In genomic region chr3:185709241-185709955, GRCh38 we compare ENCODE assay signal across 19 cellular contexts.
DNase-seq lines count a peak whose midpoint lies in the region; ATAC-seq and TF ChIP-seq lines count a peak whose summit lies in the region.
"Had no signal": no experiment of that assay in that cellular context is flagged by ENCODE, and none has a peak within 500 bp of the region (broad histone marks: within the 10 kb centered on the region; RNA-seq: fewer than 3 reads in every experiment).

No MANE protein-coding gene starts in this region.

- H3K23ac ChIP-seq in mesenchymal stem cell (ENCODE audit: low read length in 2 of 2): no peak overlapping the region

- H3K9me3 ChIP-seq in BLaER1: peaks cover 5% of the 10 kb centered on the region; the same call in 1 of the 2 replicates
- no peaks in the 10 kb centered on the region for H3K9me3 ChIP-seq in Panc1 (ENCODE audit: control insufficient read depth, insufficient read depth, low read depth, low read length)
- H3K9me3 ChIP-seq in mesenchymal stem cell (ENCODE audit: control insufficient read depth, low read length): no peaks in the 10 kb centered on the region
- H3K9me3 ChIP-seq: esophagus muscularis mucosa, ovary had no signal

- no peaks in the 10 kb centered on the region for H3K9me2 ChIP-seq in GM23338 (ENCODE audit: insufficient read depth)

- H3K4ac ChIP-seq in mesenchymal stem cell (ENCODE audit: low read depth in 1 of 2, low read length in 2 of 2): no peak overlapping the region

- H3K4me1 ChIP-seq in BLaER1: peaks cover 29% of the 10 kb centered on the region
- peaks cover 49% of the 10 kb centered on the region for H3K4me1 ChIP-seq in GM23338 (ENCODE audit: insufficient read depth)
- peaks cover 23% of the 10 kb centered on the region for H3K4me1 ChIP-seq in Panc1 (ENCODE audit: control insufficient read depth, insufficient read depth, low read length)
- peaks cover 9% of the 10 kb centered on the region for H3K4me1 ChIP-seq in mesenchymal stem cell (ENCODE audit: control insufficient read depth, insufficient read depth, low read depth, low read length)

- H3K14ac ChIP-seq in mesenchymal stem cell (ENCODE audit: low read length in 2 of 2): no peak overlapping the region

- CTCF ChIA-PET in Panc1 (lab: Charles Lee): interaction anchor here (0.6 kb wide), 1 partner anchor 111 kb away, joined by 3 read pairs; no protein-coding TSS in a partner anchor

- H3K79me1 ChIP-seq in mesenchymal stem cell (replicated peaks; ENCODE audit: low read length, poor library complexity, severe bottlenecking): peaks cover 12% of the 10 kb centered on the region

- peaks cover 100% of the 10 kb centered on the region for H3K79me2 ChIP-seq in GM23338 (replicated peaks; ENCODE audit: insufficient read depth)

- POLR2A ChIA-PET in Panc1 (lab: Charles Lee): interaction anchor here (0.6 to 0.8 kb wide), 3 partner anchors 10 to 27 kb away, joined by 5 to 13 read pairs (median 8); no protein-coding TSS in a partner anchor

- H3K27me3 ChIP-seq in BLaER1 (no peaks in the 10 kb centered on the region), GM23338 (ENCODE audit: insufficient read depth) (no peaks in the 10 kb centered on the region), Panc1 (ENCODE audit: control insufficient read depth, insufficient read depth, low read length) (no peaks in the 10 kb centered on the region), mesenchymal stem cell (ENCODE audit: control insufficient read depth in 1 of 2, insufficient read depth in 1 of 2, low read length in 2 of 2) (no peaks in the 10 kb centered on the region)
- H3K27me3 ChIP-seq: brain microvascular endothelial cell, ovary had no signal

- no peak overlapping the region for H2BK5ac ChIP-seq in mesenchymal stem cell (ENCODE audit: low read depth, low read length, poor library complexity, severe bottlenecking)

- peaks cover 46% of the 10 kb centered on the region for H3K4me1 Mint-ChIP-seq in GM23338
- H3K4me1 Mint-ChIP-seq: activated naive CD8-positive, alpha-beta T cell treated with anti-CD3 and anti-CD28 coated beads, Interleukin-2, amount 10 ng/mL, durations not matched to agents 7 days and 5 days had no signal

- H4K8ac ChIP-seq in mesenchymal stem cell (ENCODE audit: low read length): no peak overlapping the region

- H3F3A ChIP-seq in GM23338 (replicated peaks; ENCODE audit: low read depth): 0 out of 2 replicates have a peak, but pooled peaks cover 3% of the 10 kb centered on the region

- H2BK12ac ChIP-seq in mesenchymal stem cell (ENCODE audit: low read length in 2 of 2): no peak overlapping the region

- no TSS peak for BruUV-seq in Panc1 (replicated peaks; lab: Mats Ljungman, UMichigan)

- H3K9me3 Mint-ChIP-seq in GM23338: no peaks in the 10 kb centered on the region
- H3K9me3 Mint-ChIP-seq: activated naive CD8-positive, alpha-beta T cell treated with anti-CD3 and anti-CD28 coated beads, Interleukin-2, amount 10 ng/mL, durations not matched to agents 7 days and 5 days; T-helper 2 cell treated with Interferon-gamma antibody and Interleukin-4, amounts not matched to agents 5 μg/mL and 100 μg/mL, for 36 hours had no signal

- ATAC-seq in GM23338 (peak; percentile 51), Panc1 (0 out of 2 replicates have a peak, but pooled peaks have one; percentile 54), HG03571 (IDR thresholded peaks at IDR 0.05; ENCODE audit: unreplicated experiment) (no peak)

- H3K4me2 ChIP-seq in BLaER1 (peak overlapping the region; percentile 45), GM23338 (no peak overlapping the region), mesenchymal stem cell (ENCODE audit: low read length, poor library complexity, severe bottlenecking) (no peak overlapping the region)

- H3K36me3 Mint-ChIP-seq in GM23338 (ENCODE audit: low read depth): no peaks in the 10 kb centered on the region
- H3K36me3 Mint-ChIP-seq: activated naive CD8-positive, alpha-beta T cell treated with anti-CD3 and anti-CD28 coated beads, Interleukin-2, amount 10 ng/mL, durations not matched to agents 7 days and 5 days; naive B cell had no signal

- no peak overlapping the region for H2AK5ac ChIP-seq in mesenchymal stem cell (ENCODE audit: low read length, severe bottlenecking)

- H3K4me3 Mint-ChIP-seq in GM23338: no peak overlapping the region
- H3K4me3 Mint-ChIP-seq: activated naive CD8-positive, alpha-beta T cell treated with anti-CD3 and anti-CD28 coated beads, Interleukin-2, amount 10 ng/mL, durations not matched to agents 7 days and 5 days; naive B cell; T-helper 2 cell treated with Interferon-gamma antibody and Interleukin-4, amounts not matched to agents 5 μg/mL and 100 μg/mL, for 36 hours had no signal

- in situ Hi-C loops in Panc1 (cut with HindIII; ENCODE audit: low pct_unique_long_range_greater_than_20kb, low sequenced_read_pairs): no loop called here

- 86% methylated on average over 3 of the region's 6 CpGs for WGBS in mesenchymal stem cell

- no peaks in the 10 kb centered on the region for H4K20me1 ChIP-seq in BLaER1
- H4K20me1 ChIP-seq in GM23338 (replicated peaks; ENCODE audit: insufficient read depth): peaks cover 32% of the 10 kb centered on the region

- no peaks in the 10 kb centered on the region for H3K36me3 ChIP-seq in BLaER1
- no peaks in the 10 kb centered on the region for H3K36me3 ChIP-seq in GM23338 (ENCODE audit: insufficient read depth)
- no peaks in the 10 kb centered on the region for H3K36me3 ChIP-seq in Panc1 (ENCODE audit: control insufficient read depth, insufficient read depth, low read length)
- peaks cover 0 to 2% of the 10 kb centered on the region in 2 experiments for H3K36me3 ChIP-seq in mesenchymal stem cell (ENCODE audit: control insufficient read depth in 1 of 2, insufficient read depth in 2 of 2, low read depth in 1 of 2, low read length in 2 of 2)
- H3K36me3 ChIP-seq: brain microvascular endothelial cell, esophagus muscularis mucosa, ovary had no signal

- H4K91ac ChIP-seq in mesenchymal stem cell (ENCODE audit: low read length): no peak overlapping the region

- intact Hi-C loops in Panc1 (cut with micrococcal nuclease; ENCODE audit: unreplicated experiment): no loop called here

- H3K9ac ChIP-seq in BLaER1 (no peak overlapping the region), mesenchymal stem cell (ENCODE audit: low read length) (peak overlapping the region; percentile 3)

- H2AFZ ChIP-seq in GM23338 (no peak overlapping the region), mesenchymal stem cell (ENCODE audit: low read depth, low read length) (no peak overlapping the region)

- no peak for DNase-seq in GM23338 (ENCODE audit: low spot score)
- DNase-seq in Panc1 (ENCODE audit: low read depth, low spot score): no peak
- no peak for DNase-seq in mesenchymal stem cell
- DNase-seq in CD1c-positive myeloid dendritic cell (ENCODE audit: extremely low spot score): no peak
- DNase-seq in T-helper 1 cell: no peak
- DNase-seq: activated CD4-positive, CD25-positive, alpha-beta regulatory T cell treated with anti-CD3 and anti-CD28 coated beads, Interleukin-2, amount 50 U/mL, for 72 hours; activated naive CD8-positive, alpha-beta T cell treated with anti-CD3 and anti-CD28 coated beads, Interleukin-2, amount 10 ng/mL, durations not matched to agents 7 days and 5 days; brain microvascular endothelial cell; MM.1S; naive B cell; NCI-H187; NCI-H526; ovary; stimulated activated CD4-positive, alpha-beta T cell treated with anti-CD3 and anti-CD28 coated beads, Interleukin-2, amount 100 ng/mL, for 48 hours had no signal

- peaks cover 2% of the 10 kb centered on the region for H3K27me3 Mint-ChIP-seq in GM23338 (ENCODE audit: insufficient read depth, low read depth, poor library complexity)

- H3K4me3 ChIP-seq in BLaER1: no peak overlapping the region
- no peak overlapping the region for H3K4me3 ChIP-seq in GM23338
- no peak overlapping the region for H3K4me3 ChIP-seq in Panc1 (ENCODE audit: low read depth in 2 of 2, low read length in 2 of 2)
- H3K4me3 ChIP-seq in mesenchymal stem cell (ENCODE audit: insufficient read depth in 1 of 2, low read depth in 1 of 2, low read length in 2 of 2): no peak overlapping the region
- H3K4me3 ChIP-seq: esophagus muscularis mucosa, lung, ovary had no signal

- peak overlapping the region; percentile 25; the same call in 1 of the 2 replicates for H3K27ac Mint-ChIP-seq in GM23338
- H3K27ac Mint-ChIP-seq: activated naive CD8-positive, alpha-beta T cell treated with anti-CD3 and anti-CD28 coated beads, Interleukin-2, amount 10 ng/mL, durations not matched to agents 7 days and 5 days; naive B cell; T-helper 2 cell treated with Interferon-gamma antibody and Interleukin-4, amounts not matched to agents 5 μg/mL and 100 μg/mL, for 36 hours had no signal

- no peak overlapping the region for H2BK120ac ChIP-seq in mesenchymal stem cell (ENCODE audit: low read depth, low read length)

- H3K18ac ChIP-seq in mesenchymal stem cell (ENCODE audit: low read depth in 1 of 2, low read length in 2 of 2): no peak overlapping the region

- no peak overlapping the region for H3K27ac ChIP-seq in BLaER1
- peak overlapping the region; percentile 24; the same call in 1 of the 2 replicates for H3K27ac ChIP-seq in GM23338 (ENCODE audit: low read depth)
- no peak overlapping the region for H3K27ac ChIP-seq in Panc1 (ENCODE audit: low read length)
- H3K27ac ChIP-seq in mesenchymal stem cell (ENCODE audit: low read length, poor library complexity, severe bottlenecking): no peak overlapping the region
- H3K27ac ChIP-seq: brain microvascular endothelial cell, esophagus muscularis mucosa, ovary had no signal

- TF ChIP-seq CTCF in GM23338 (conservative IDR thresholded peaks at IDR 0.05; ENCODE audit: low read depth in 2 of 2): no peak
- TF ChIP-seq CTCF in Panc1 (IDR thresholded peaks at IDR 0.05): no peak

- H2BK15ac ChIP-seq in mesenchymal stem cell (ENCODE audit: low read depth, poor library complexity, severe bottlenecking): no peak overlapping the region

TF ChIP-seq in GM23338, 12 proteins besides CTCF, POLR2A, EP300 and RAD21:
- no peak for TF ChIP-seq CREB1 (CRISPR knock-in tag; IDR thresholded peaks at IDR 0.05; ENCODE audit: low read depth)
- TF ChIP-seq NANOG (IDR thresholded peaks at IDR 0.05; ENCODE audit: borderline replicate concordance): no peak
